21 cellular contexts compared by ENCODE assay signal in genomic region chr1:61107638-61108037, GRCh38.
"Had no signal": no experiment of that assay in that cellular context is flagged by ENCODE, and none has a peak within 500 bp of the region (broad histone marks: within the 10 kb centered on the region; RNA-seq: fewer than 3 reads in every experiment).

No MANE protein-coding gene starts in this region.

- H3K4me3 ChIP-seq: MG63, SJSA1, SK-N-MC had no signal

- H3K36me3 ChIP-seq: MG63, SJSA1 had no signal

- H3K27me3 ChIP-seq: MG63, SJSA1 had no signal

- H3K27ac ChIP-seq: SJSA1, SK-N-MC had no signal

- DNase-seq: Karpas-422, KG1, MG63, NCI-H1092, NCI-H1105 treated with DMSO at 0.1 percent for 48 hours, NCI-H1417 treated with DMSO at 0.1 percent for 48 hours, NCI-H146, NCI-H1694 treated with DMSO at 0.1 percent for 48 hours, NCI-H1930, NCI-H2081, NCI-H2107, NCI-H2227 treated with DMSO at 0.1 percent for 48 hours, NCI-H510A, NCI-H524 treated with DMSO at 0.1 percent for 48 hours, NCI-H69, NCI-H774, Right ventricle myocardium superior, RPMI8226, SIG-M5 had no signal

- H3K4me1 ChIP-seq: SJSA1 had no signal

- H3K9me3 ChIP-seq: MG63, SJSA1 had no signal
